In genomic region chr1:153979091-153979490, GRCh38 we compare ENCODE assay signal across 1 cellular context.
TF ChIP-seq lines count a peak whose summit lies in the region.

No MANE protein-coding gene starts in this region.

TF ChIP-seq in HEK293, 187 proteins besides CTCF, POLR2A, EP300 and RAD21:
- TF ChIP-seq ZNF2 (tag by site-specific recombination; IDR thresholded peaks at IDR 0.05) = peak; percentile 28; the same call in 1 of the 2 replicates
